In the genomic region with DNA sequence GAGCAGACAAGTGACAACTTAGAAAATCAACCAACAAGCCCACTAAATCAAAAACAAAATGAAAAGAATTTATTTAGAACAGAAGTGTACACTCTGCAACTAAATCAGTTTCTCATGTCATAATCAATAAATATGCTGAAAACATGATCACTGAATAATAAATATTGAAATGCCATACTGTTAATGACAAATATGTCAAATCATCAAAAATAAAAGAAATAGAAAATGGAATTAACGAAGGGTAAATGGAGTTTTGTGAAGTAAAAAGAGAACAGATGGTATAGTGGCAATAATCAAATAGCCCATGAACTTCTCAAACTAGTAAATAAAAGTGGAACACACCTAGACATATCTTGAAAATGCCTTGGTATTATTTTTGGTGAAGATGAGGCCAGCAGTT, we compare ENCODE assay signal across 7 cellular contexts.
"Had no signal": no experiment of that assay in that cellular context is flagged by ENCODE, and none has a peak within 500 bp of the region (broad histone marks: within the 10 kb centered on the region; RNA-seq: fewer than 3 reads in every experiment).

No MANE protein-coding gene starts in this region.

- H3K4me2 ChIP-seq: KMS-11 had no signal

- H2AFZ ChIP-seq: GM23248 had no signal

- H3K9ac ChIP-seq: GM23248, KMS-11 had no signal

- FAIRE-seq: HTR-8/SVneo had no signal

- DNase-seq: GM23248, GOT3, H9, HCEC 1CT, KBM-7 had no signal

- H3K27ac ChIP-seq: GM23248, KMS-11 had no signal

- H3K4me3 ChIP-seq: GM23248 had no signal
